Comparison of ENCODE assay signal across 18 cellular contexts in the genomic region with DNA sequence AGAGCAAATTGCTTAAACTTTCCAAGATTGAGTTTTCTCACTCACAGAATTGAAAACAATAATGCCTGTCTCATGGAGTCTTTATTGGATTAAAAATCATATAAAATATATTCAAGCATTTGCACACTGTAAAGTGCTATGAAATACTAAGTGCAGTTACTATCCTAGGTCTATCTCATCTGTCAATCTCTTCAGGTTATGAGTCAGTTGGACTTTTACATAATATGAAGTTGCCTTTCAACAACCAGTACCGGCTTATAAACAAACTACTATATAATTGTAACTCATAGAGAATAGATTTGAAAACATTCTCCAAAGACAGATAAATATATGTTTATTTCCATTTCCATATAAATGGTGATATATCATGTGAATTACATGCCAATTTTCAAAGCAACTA.
"Had no signal": no experiment of that assay in that cellular context is flagged by ENCODE, and none has a peak within 500 bp of the region (broad histone marks: within the 10 kb centered on the region; RNA-seq: fewer than 3 reads in every experiment).

No MANE protein-coding gene starts in this region.

- DNase-seq: colonic mucosa; cortex of kidney; effector CD8-positive, alpha-beta T cell; effector memory CD8-positive, alpha-beta T cell; endodermal cell; heart left ventricle; hippocampal formation; left cardiac atrium; left lung; left ventricle myocardium superior; lower lobe of right lung; mesenchymal stem cell; midbrain; naive B cell had no signal

- ATAC-seq: effector memory CD8-positive, alpha-beta T cell; foreskin keratinocyte; gastroesophageal sphincter; heart left ventricle; left cardiac atrium; left lung; left ventricle myocardium superior; lower lobe of right lung had no signal

- H3K9me3 ChIP-seq: colonic mucosa, esophagus muscularis mucosa, gastroesophageal sphincter, heart left ventricle, left lung, lower lobe of right lung had no signal

- H3K27me3 Mint-ChIP-seq: dendritic cell treated with granulocyte-macrophage colony-stimulating factor and Interleukin-4, amounts not matched to agents 40 ng/mL and 50 ng/mL, for 4 days; effector memory CD8-positive, alpha-beta T cell; naive B cell had no signal

- H3K4me3 Mint-ChIP-seq: dendritic cell treated with granulocyte-macrophage colony-stimulating factor and Interleukin-4, amounts not matched to agents 40 ng/mL and 50 ng/mL, for 4 days; effector memory CD8-positive, alpha-beta T cell; endodermal cell; naive B cell had no signal

- H3K4me1 ChIP-seq: colonic mucosa, foreskin keratinocyte, heart left ventricle had no signal

- H3K27me3 ChIP-seq: colonic mucosa, esophagus muscularis mucosa, foreskin keratinocyte, gastroesophageal sphincter, heart left ventricle, left lung had no signal

- H3K27ac ChIP-seq: colonic mucosa, esophagus muscularis mucosa, foreskin keratinocyte, gastroesophageal sphincter, heart left ventricle had no signal

- H3K9me3 Mint-ChIP-seq: dendritic cell treated with granulocyte-macrophage colony-stimulating factor and Interleukin-4, amounts not matched to agents 40 ng/mL and 50 ng/mL, for 4 days; effector memory CD8-positive, alpha-beta T cell; endodermal cell; naive B cell had no signal

- H3K27ac Mint-ChIP-seq: dendritic cell treated with granulocyte-macrophage colony-stimulating factor and Interleukin-4, amounts not matched to agents 40 ng/mL and 50 ng/mL, for 4 days; effector memory CD8-positive, alpha-beta T cell; endodermal cell had no signal

- H3K4me3 ChIP-seq: colonic mucosa, esophagus muscularis mucosa, gastroesophageal sphincter, heart left ventricle, left lung, lower lobe of right lung had no signal
